Comparison of ENCODE assay signal across 15 cellular contexts in genomic region chr10:8776926-8777625, GRCh38.
A peak's percentile ranks its signal among the peaks of the same experiment; 100 is the strongest.
DNase-seq lines count a peak whose midpoint lies in the region; ATAC-seq and TF ChIP-seq lines count a peak whose summit lies in the region.
"Had no signal": no experiment of that assay in that cellular context is flagged by ENCODE, and none has a peak within 500 bp of the region (broad histone marks: within the 10 kb centered on the region; RNA-seq: fewer than 3 reads in every experiment).

No MANE protein-coding gene starts in this region.

- TF ChIP-seq CTCF in RWPE2 (IDR thresholded peaks at IDR 0.05; ENCODE audit: poor library complexity, severe bottlenecking) = no peak

- CTCF ChIA-PET in activated CD4-positive, alpha-beta T cell treated with anti-CD3 and anti-CD28 coated beads for 36 hours (lab: Charles Lee) = no interaction called here

- peak overlapping the region; percentile 42 for H3K4me3 ChIP-seq in CD4-positive, CD25-positive, alpha-beta regulatory T cell (ENCODE audit: low read depth, low read length)
- no peak overlapping the region for H3K4me3 ChIP-seq in RWPE2 (ENCODE audit: severe bottlenecking)
- no peak overlapping the region for H3K4me3 ChIP-seq in MG63

- intact Hi-C loops in activated CD4-positive, alpha-beta T cell treated with anti-CD3 and anti-CD28 coated beads for 36 hours (cut with DNase I, micrococcal nuclease) = no loop called here

- POLR2A ChIA-PET in activated CD4-positive, alpha-beta T cell treated with anti-CD3 and anti-CD28 coated beads for 36 hours (lab: Charles Lee) = no interaction called here

- no peak overlapping the region for H3K4me3 Mint-ChIP-seq in activated CD4-positive, alpha-beta T cell treated with anti-CD3 and anti-CD28 coated beads for 36 hours
- peak overlapping the region in 2 of 4 donors; percentile 1 to 9 for H3K4me3 Mint-ChIP-seq in CD4-positive, CD25-positive, alpha-beta regulatory T cell
- no peak overlapping the region for H3K4me3 Mint-ChIP-seq in activated naive CD8-positive, alpha-beta T cell treated with anti-CD3 and anti-CD28 coated beads for 36 hours

- no peaks in the 10 kb centered on the region for H3K9me3 Mint-ChIP-seq in activated CD4-positive, alpha-beta T cell treated with anti-CD3 and anti-CD28 coated beads for 36 hours (ENCODE audit: low read depth)
- H3K9me3 Mint-ChIP-seq in CD4-positive, CD25-positive, alpha-beta regulatory T cell = no peaks in the 10 kb centered on the region
- no peaks in the 10 kb centered on the region for H3K9me3 Mint-ChIP-seq in activated naive CD8-positive, alpha-beta T cell treated with anti-CD3 and anti-CD28 coated beads for 36 hours

- no peaks in the 10 kb centered on the region for H3K9me3 ChIP-seq in CD4-positive, CD25-positive, alpha-beta regulatory T cell (ENCODE audit: control insufficient read depth in 2 of 2, low read length in 2 of 2)
- H3K9me3 ChIP-seq in RWPE2 (ENCODE audit: severe bottlenecking) (no peaks in the 10 kb centered on the region), MG63 (no peaks in the 10 kb centered on the region)

- H3K27me3 Mint-ChIP-seq in activated CD4-positive, alpha-beta T cell treated with anti-CD3 and anti-CD28 coated beads for 36 hours = no peaks in the 10 kb centered on the region
- peaks cover 5% of the 10 kb centered on the region for H3K27me3 Mint-ChIP-seq in CD4-positive, CD25-positive, alpha-beta regulatory T cell
- H3K27me3 Mint-ChIP-seq in activated naive CD8-positive, alpha-beta T cell treated with anti-CD3 and anti-CD28 coated beads for 36 hours = no peaks in the 10 kb centered on the region

- H3K36me3 ChIP-seq in CD4-positive, CD25-positive, alpha-beta regulatory T cell (ENCODE audit: control insufficient read depth, insufficient read depth, low read length) = no peaks in the 10 kb centered on the region
- no peaks in the 10 kb centered on the region for H3K36me3 ChIP-seq in RWPE2 (ENCODE audit: low read depth)
- no peaks in the 10 kb centered on the region for H3K36me3 ChIP-seq in MG63

- DNase-seq in activated CD4-positive, alpha-beta T cell treated with anti-CD3 and anti-CD28 coated beads for 36 hours = no peak
- no peak for DNase-seq in activated CD4-positive, alpha-beta T cell treated with anti-CD3 and anti-CD28 coated beads for 48 hours
- peak in 1 of 3 donors; percentile 23 for DNase-seq in CD4-positive, CD25-positive, alpha-beta regulatory T cell
- no peak for DNase-seq in RWPE2 (ENCODE audit: low spot score)
- DNase-seq in activated naive CD8-positive, alpha-beta T cell treated with anti-CD3 and anti-CD28 coated beads for 36 hours = no peak
- no peak for DNase-seq in NCI-H1694 (lab: John Stamatoyannopoulos, UW)
- no peak for DNase-seq in hippocampal formation (lab: John Stamatoyannopoulos, UW)
- DNase-seq in MG63 = no peak
- DNase-seq: COR-L47, DMS153, Kasumi-1, NCI-H1417, NCI-H2029, NCI-H524 had no signal

- ATAC-seq in activated CD4-positive, alpha-beta T cell treated with anti-CD3 and anti-CD28 coated beads for 36 hours = no peak
- peak in 1 of 2 donors; percentile 43 for ATAC-seq in CD4-positive, CD25-positive, alpha-beta regulatory T cell (ENCODE audit: low read depth in 2 of 2)
- ATAC-seq in RWPE2 (ENCODE audit: low read depth) = peak; percentile 38; the same call in 1 of the 3 replicates

- peak overlapping the region; percentile 13 for H3K27ac Mint-ChIP-seq in activated CD4-positive, alpha-beta T cell treated with anti-CD3 and anti-CD28 coated beads for 36 hours
- peak overlapping the region in 1 of 3 donors; percentile 40 for H3K27ac Mint-ChIP-seq in CD4-positive, CD25-positive, alpha-beta regulatory T cell
- peak overlapping the region; percentile 80 for H3K27ac Mint-ChIP-seq in activated naive CD8-positive, alpha-beta T cell treated with anti-CD3 and anti-CD28 coated beads for 36 hours

- H3K27me3 ChIP-seq in CD4-positive, CD25-positive, alpha-beta regulatory T cell (ENCODE audit: control insufficient read depth, insufficient read depth, low read length) = no peaks in the 10 kb centered on the region
- H3K27me3 ChIP-seq in RWPE2 (ENCODE audit: insufficient read depth, poor library complexity, severe bottlenecking) (no peaks in the 10 kb centered on the region), MG63 (no peaks in the 10 kb centered on the region)

- H3K4me1 Mint-ChIP-seq in activated CD4-positive, alpha-beta T cell treated with anti-CD3 and anti-CD28 coated beads for 36 hours = peaks cover 28% of the 10 kb centered on the region
- peaks cover 11 to 19% (median 16%) of the 10 kb centered on the region in 4 donors for H3K4me1 Mint-ChIP-seq in CD4-positive, CD25-positive, alpha-beta regulatory T cell
- peaks cover 30% of the 10 kb centered on the region for H3K4me1 Mint-ChIP-seq in activated naive CD8-positive, alpha-beta T cell treated with anti-CD3 and anti-CD28 coated beads for 36 hours

- H3K27ac ChIP-seq in CD4-positive, CD25-positive, alpha-beta regulatory T cell (ENCODE audit: insufficient read depth, low read length, poor library complexity, severe bottlenecking) = no peak overlapping the region
- H3K27ac ChIP-seq in RWPE2 (ENCODE audit: poor library complexity, severe bottlenecking) = peak overlapping the region; percentile 17
- H3K27ac ChIP-seq: 22Rv1 had no signal

- H3K36me3 Mint-ChIP-seq in activated CD4-positive, alpha-beta T cell treated with anti-CD3 and anti-CD28 coated beads for 36 hours (ENCODE audit: low read depth) = no peaks in the 10 kb centered on the region
- no peaks in the 10 kb centered on the region for H3K36me3 Mint-ChIP-seq in CD4-positive, CD25-positive, alpha-beta regulatory T cell
- peaks cover 5% of the 10 kb centered on the region for H3K36me3 Mint-ChIP-seq in activated naive CD8-positive, alpha-beta T cell treated with anti-CD3 and anti-CD28 coated beads for 36 hours

- H3K4me1 ChIP-seq in CD4-positive, CD25-positive, alpha-beta regulatory T cell (ENCODE audit: control insufficient read depth, insufficient read depth, low read length, poor library complexity, severe bottlenecking) = peaks cover 6% of the 10 kb centered on the region
- no peaks in the 10 kb centered on the region for H3K4me1 ChIP-seq in RWPE2 (ENCODE audit: insufficient read depth, poor library complexity, severe bottlenecking)
